ENCODE assay signal across 1 cellular context in genomic region chr13:114106991-114107685, GRCh38.
TF ChIP-seq lines count a peak whose summit lies in the region.

No MANE protein-coding gene starts in this region.

TF ChIP-seq in HepG2, 621 proteins besides CTCF, POLR2A, EP300 and RAD21:
- TF ChIP-seq DR1 (CRISPR knock-in tag; IDR thresholded peaks at IDR 0.05): no peak
- no peak for TF ChIP-seq ZNF550 (CRISPR knock-in tag; IDR thresholded peaks at IDR 0.05; ENCODE audit: borderline replicate concordance)
- TF ChIP-seq ZNF367 (CRISPR knock-in tag; IDR thresholded peaks at IDR 0.05; ENCODE audit: borderline replicate concordance): no peak
- no peak for TF ChIP-seq TARDBP (CRISPR knock-in tag; IDR thresholded peaks at IDR 0.05)
